ENCODE assay signal across 20 cellular contexts in the genomic region with DNA sequence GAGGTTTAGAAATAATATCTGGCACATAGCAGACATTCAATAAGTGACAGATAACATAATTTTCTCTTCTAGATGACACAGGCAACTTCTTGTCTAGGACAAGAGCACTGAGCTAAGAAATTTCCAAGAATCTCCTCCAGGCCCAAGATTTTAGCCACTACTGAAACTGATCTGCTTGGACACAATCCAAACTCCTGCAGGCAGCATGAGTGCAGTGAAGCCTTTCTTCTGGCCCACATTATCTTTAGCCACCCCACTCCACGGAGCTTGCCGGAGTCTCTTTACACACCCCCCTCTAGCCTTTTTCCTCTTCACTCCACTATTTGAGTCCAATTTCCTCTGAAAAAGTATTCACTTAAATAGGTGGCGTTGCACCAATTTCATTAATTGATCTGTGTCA.
DNase-seq lines count a peak whose midpoint lies in the region; ATAC-seq and TF ChIP-seq lines count a peak whose summit lies in the region.
"Had no signal": no experiment of that assay in that cellular context is flagged by ENCODE, and none has a peak within 500 bp of the region (broad histone marks: within the 10 kb centered on the region; RNA-seq: fewer than 3 reads in every experiment).

No MANE protein-coding gene starts in this region.

- no peak overlapping the region for H3K23ac ChIP-seq in IMR-90 (ENCODE audit: low read depth, low read length)

- no peak overlapping the region for H3K4me2 ChIP-seq in IMR-90 (ENCODE audit: low read depth, low read length)

- no peak overlapping the region for H3K18ac ChIP-seq in IMR-90 (ENCODE audit: low read depth, low read length)

- H2AK9ac ChIP-seq in IMR-90 (replicated peaks; ENCODE audit: low read depth, low read length, poor library complexity) = no peak overlapping the region

- in situ Hi-C loops in IMR-90 (cut with MboI; ENCODE audit: low sequenced_read_pairs) (no loop called here), astrocyte of the spinal cord (cut with HindIII; ENCODE audit: low sequenced_read_pairs) (no loop called here)

- H3K9me1 ChIP-seq in IMR-90 (ENCODE audit: insufficient read depth, low read length) = peaks cover 13% of the 10 kb centered on the region

- H3K27ac ChIP-seq in IMR-90 (ENCODE audit: insufficient read depth, low read length) = no peak overlapping the region
- H3K27ac ChIP-seq: GM23248 had no signal

- no peak overlapping the region for H3K14ac ChIP-seq in IMR-90 (replicated peaks; ENCODE audit: low read depth, low read length)

- TF ChIP-seq POLR2A in IMR-90 (IDR thresholded peaks at IDR 0.05; ENCODE audit: low read depth, low read length) = no peak

- POLR2A ChIA-PET in IMR-90 (lab: Charles Lee; ENCODE audit: unreplicated experiment) = no interaction called here

- no peak overlapping the region for H4K8ac ChIP-seq in IMR-90 (ENCODE audit: low read depth in 2 of 2, low read length in 2 of 2)

- no peaks in the 10 kb centered on the region for H3K9me3 ChIP-seq in IMR-90 (ENCODE audit: control insufficient read depth, insufficient read depth, low read length)
- H3K9me3 ChIP-seq: MG63 had no signal

- intact Hi-C loops in IMR-90 (cut with micrococcal nuclease) = loop anchor here (5.0 to 10.0 kb wide), 3 partner anchors 143 to 747 kb away; a partner anchor contains a TSS

- H2AK5ac ChIP-seq in IMR-90 (ENCODE audit: low read depth, low read length) = no peak overlapping the region

- H3K4me3 ChIP-seq in IMR-90 (ENCODE audit: insufficient read depth, low read depth, low read length) (no peak overlapping the region), astrocyte of the spinal cord (ENCODE audit: low read depth, low read length) (no peak overlapping the region)
- H3K4me3 ChIP-seq: GM23248, MG63 had no signal

- no peak overlapping the region for H2BK20ac ChIP-seq in IMR-90 (ENCODE audit: low read depth, low read length)

- no peak overlapping the region for H3K9ac ChIP-seq in IMR-90 (ENCODE audit: low read depth, low read length)
- H3K9ac ChIP-seq: GM23248 had no signal

- 0 out of 3 replicates have a peak overlapping the region, but pooled peaks have one; percentile 14 for H2BK15ac ChIP-seq in IMR-90 (ENCODE audit: low read depth, low read length)

- CTCF ChIA-PET in IMR-90 (lab: Yijun Ruan, JAX) = no interaction called here

- no peak overlapping the region for H2AFZ ChIP-seq in IMR-90 (replicated peaks; ENCODE audit: low read length, poor library complexity)
- H2AFZ ChIP-seq: GM23248 had no signal

- TF ChIP-seq RAD21 in IMR-90 (IDR thresholded peaks at IDR 0.05; ENCODE audit: low read length) = no peak

- no TSS peak for BruUV-seq in IMR-90 (replicated peaks; lab: Mats Ljungman, UMichigan)

- no peak overlapping the region for H2BK5ac ChIP-seq in IMR-90 (ENCODE audit: low read depth, low read length, poor library complexity, severe bottlenecking)

- dilution Hi-C loops in IMR-90 (cut with HindIII; ENCODE audit: low sequenced_read_pairs, unreplicated experiment) = no loop called here

- peaks cover 8% of the 10 kb centered on the region for H3K4me1 ChIP-seq in IMR-90 (ENCODE audit: control insufficient read depth, insufficient read depth, low read length)

- H3K36me3 ChIP-seq in IMR-90 (ENCODE audit: control insufficient read depth, insufficient read depth, low read length) = no peaks in the 10 kb centered on the region
- H3K36me3 ChIP-seq: MG63 had no signal

- TF ChIP-seq CTCF in AG09319 (IDR thresholded peaks at IDR 0.05; ENCODE audit: low read depth, low read length) (no peak), IMR-90 (conservative IDR thresholded peaks at IDR 0.05; ENCODE audit: low read depth, low read length) (no peak), astrocyte of the spinal cord (IDR thresholded peaks at IDR 0.05; ENCODE audit: low read depth, low read length) (no peak)

- no peak for ATAC-seq in IMR-90 (ENCODE audit: low read depth)
- no peak for ATAC-seq in GM21576 (IDR thresholded peaks at IDR 0.05; ENCODE audit: unreplicated experiment)

- H3K4ac ChIP-seq in IMR-90 (ENCODE audit: low read depth, low read length) = no peak overlapping the region

- peak; percentile 41 for DNase-seq in AG09319 (ENCODE audit: extremely low read depth, low read depth)
- DNase-seq in IMR-90 = peak; percentile 39
- DNase-seq in astrocyte of the spinal cord (ENCODE audit: low read depth, low spot score) = peak; percentile 35
- DNase-seq in glomerular visceral epithelial cell (ENCODE audit: extremely low spot score) = peak; percentile 53
- DNase-seq in Kasumi-1 (lab: John Stamatoyannopoulos, UW) = no peak
- DNase-seq in superior temporal gyrus (ENCODE audit: extremely low spot score) = no peak
- no peak for DNase-seq in stimulated activated CD4-positive, alpha-beta T cell treated with anti-CD3 and anti-CD28 coated beads, Interleukin-2, amount 100 ng/mL, for 24 hours
- DNase-seq: COR-L47, GM23248, HCEC 1CT, KG1, MG63, NCI-H1092, NCI-H146, NCI-H2081 treated with DMSO at 0.1 percent for 48 hours, NCI-H345, NCI-H526, RPMI8226, SIG-M5 had no signal

- no peak overlapping the region for H4K5ac ChIP-seq in IMR-90 (ENCODE audit: low read depth, low read length)

- H2BK120ac ChIP-seq in IMR-90 (ENCODE audit: low read depth, low read length) = no peak overlapping the region

- no peaks in the 10 kb centered on the region for H4K20me1 ChIP-seq in IMR-90 (ENCODE audit: insufficient read depth, low read length)

- no CpG with 5 or more reads among the region's 3 CpGs for WGBS in IMR-90 (ENCODE audit: extremely low coverage in 2 of 2, insufficient read length in 1 of 2), 2 experiments

- no peak overlapping the region for H3K56ac ChIP-seq in IMR-90 (ENCODE audit: extremely low read depth, insufficient read depth, low read length)

- H3K79me1 ChIP-seq in IMR-90 (ENCODE audit: low read depth in 1 of 2, low read length in 2 of 2) = no peaks in the 10 kb centered on the region

- H4K91ac ChIP-seq in IMR-90 (ENCODE audit: insufficient read depth, low read depth, low read length) = 0 out of 2 replicates have a peak overlapping the region, but pooled peaks have one; percentile 16

- H3K27me3 ChIP-seq in IMR-90 (ENCODE audit: control insufficient read depth, insufficient read depth, low read length) = no peaks in the 10 kb centered on the region
- H3K27me3 ChIP-seq: MG63 had no signal

TF ChIP-seq in IMR-90, 13 proteins besides CTCF, POLR2A, EP300 and RAD21:
- TF ChIP-seq SMC3 (IDR thresholded peaks at IDR 0.05; ENCODE audit: low read depth, low read length) = no peak
- no peak for TF ChIP-seq CEBPB (IDR thresholded peaks at IDR 0.05; ENCODE audit: low read depth, low read length)
- TF ChIP-seq, protein P1, sequence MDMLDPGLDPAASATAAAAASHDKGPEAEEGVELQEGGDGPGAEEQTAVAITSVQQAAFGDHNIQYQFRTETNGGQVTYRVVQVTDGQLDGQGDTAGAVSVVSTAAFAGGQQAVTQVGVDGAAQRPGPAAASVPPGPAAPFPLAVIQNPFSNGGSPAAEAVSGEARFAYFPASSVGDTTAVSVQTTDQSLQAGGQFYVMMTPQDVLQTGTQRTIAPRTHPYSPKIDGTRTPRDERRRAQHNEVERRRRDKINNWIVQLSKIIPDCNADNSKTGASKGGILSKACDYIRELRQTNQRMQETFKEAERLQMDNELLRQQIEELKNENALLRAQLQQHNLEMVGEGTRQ (IDR thresholded peaks at IDR 0.05; ENCODE audit: low read depth, low read length) = no peak
- TF ChIP-seq, protein P2, sequence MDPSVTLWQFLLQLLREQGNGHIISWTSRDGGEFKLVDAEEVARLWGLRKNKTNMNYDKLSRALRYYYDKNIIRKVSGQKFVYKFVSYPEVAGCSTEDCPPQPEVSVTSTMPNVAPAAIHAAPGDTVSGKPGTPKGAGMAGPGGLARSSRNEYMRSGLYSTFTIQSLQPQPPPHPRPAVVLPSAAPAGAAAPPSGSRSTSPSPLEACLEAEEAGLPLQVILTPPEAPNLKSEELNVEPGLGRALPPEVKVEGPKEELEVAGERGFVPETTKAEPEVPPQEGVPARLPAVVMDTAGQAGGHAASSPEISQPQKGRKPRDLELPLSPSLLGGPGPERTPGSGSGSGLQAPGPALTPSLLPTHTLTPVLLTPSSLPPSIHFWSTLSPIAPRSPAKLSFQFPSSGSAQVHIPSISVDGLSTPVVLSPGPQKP (IDR thresholded peaks at IDR 0.05; ENCODE audit: borderline replicate concordance, low read depth, low read length) = no peak
- TF ChIP-seq MAZ (IDR thresholded peaks at IDR 0.05; ENCODE audit: borderline replicate concordance, low read depth, low read length) = no peak

Comparison
In these comparisons a context has a peak if more than half of its experiments do, and no peak if none do; other contexts are left out.
1. DNase-seq: peak in AG09319 (single experiment), IMR-90 (single experiment), astrocyte of the spinal cord (single experiment) and glomerular visceral epithelial cell (single experiment); none in Kasumi-1 (0 of 2), superior temporal gyrus (single experiment) and stimulated activated CD4-positive, alpha-beta T cell treated with anti-CD3 and anti-CD28 coated beads, Interleukin-2, amount 100 ng/mL, for 24 hours (0 of 2).